8 cellular contexts compared by ENCODE assay signal in genomic region chr16:85569615-85570212, GRCh38. TPM values are rescaled to one million over a fixed set of nuclear protein-coding genes. Genes with fewer than 3 reads are reported as not detected.
DNase-seq lines count a peak whose midpoint lies in the region; ATAC-seq, FAIRE-seq and TF ChIP-seq lines count a peak whose summit lies in the region.

No MANE protein-coding gene starts in this region.

- peak; percentile 65 for ATAC-seq in GM21576 (IDR thresholded peaks at IDR 0.05; ENCODE audit: unreplicated experiment)

- no peaks in the 10 kb centered on the region for H3K36me3 ChIP-seq in endocrine pancreas (ENCODE audit: control insufficient read depth, insufficient read depth, low read length)

- no peaks in the 10 kb centered on the region for H3K4me1 ChIP-seq in endocrine pancreas (ENCODE audit: control insufficient read depth, insufficient read depth, low read length)

- H3K9ac ChIP-seq in endocrine pancreas (ENCODE audit: control insufficient read depth, insufficient read depth, low read length): peak overlapping the region; percentile 22

- FAIRE-seq in GM12892 (lab: Jason Lieb, UNC): peak; percentile 91
- no peak for FAIRE-seq in frontal cortex (lab: Jason Lieb, UNC)

- H3K4me3 ChIP-seq in endocrine pancreas (ENCODE audit: control insufficient read depth, insufficient read depth, low read length): no peak overlapping the region

- no peaks in the 10 kb centered on the region for H3K9me3 ChIP-seq in endocrine pancreas (ENCODE audit: control insufficient read depth, low read length)

- TF ChIP-seq POLR2A in GM12892 (IDR thresholded peaks at IDR 0.05; ENCODE audit: low read depth, low read length): peak; percentile 73

- peak; percentile 16; the same call in 1 of the 2 replicates for TF ChIP-seq RAD21 in Ishikawa (IDR thresholded peaks at IDR 0.05; ENCODE audit: low read depth)

- H3K27me3 ChIP-seq in endocrine pancreas (ENCODE audit: control insufficient read depth, insufficient read depth, low read length): no peaks in the 10 kb centered on the region

- TF ChIP-seq EP300 in Ishikawa (IDR thresholded peaks at IDR 0.05; ENCODE audit: borderline replicate concordance): peak; percentile 99

- DNase-seq in GM12892 (ENCODE audit: insufficient read length): peak; percentile 92
- peak; percentile 60 for DNase-seq in SKM-1 (lab: John Stamatoyannopoulos, UW; ENCODE audit: unreplicated experiment)
- DNase-seq in stimulated activated CD8-positive, alpha-beta memory T cell treated with anti-CD3 and anti-CD28 coated beads, Interleukin-2, amount 100 ng/mL, for 48 hours (ENCODE audit: low read depth in 2 of 2): peak; percentile 56 to 61
- DNase-seq in frontal cortex (ENCODE audit: low spot score in 2 of 2): no peak
- no peak for DNase-seq in NCI-H774 (lab: John Stamatoyannopoulos, UW)

TF ChIP-seq in Ishikawa, 13 proteins besides CTCF, POLR2A, EP300 and RAD21:
- TF ChIP-seq CREB1 (IDR thresholded peaks at IDR 0.05; ENCODE audit: low read depth) (0 out of 2 replicates have a peak, but pooled peaks have one; percentile 4), TAF1 (IDR thresholded peaks at IDR 0.05; ENCODE audit: low read depth) (no peak; the same call in 1 of the 2 replicates), MAX (IDR thresholded peaks at IDR 0.05) (peak; percentile 58; the same call in 1 of the 2 replicates), CEBPB (IDR thresholded peaks at IDR 0.05) (peak; percentile 65), YY1 (IDR thresholded peaks at IDR 0.05; ENCODE audit: low read depth) (peak; percentile 63; the same call in 1 of the 2 replicates), EGR1 (IDR thresholded peaks at IDR 0.05) (peak; percentile 73), FOXM1 (IDR thresholded peaks at IDR 0.05; ENCODE audit: borderline replicate concordance, low read depth) (peak; percentile 83), TEAD4 (IDR thresholded peaks at IDR 0.05) (peak; percentile 74), REST (IDR thresholded peaks at IDR 0.05; ENCODE audit: low read depth) (no peak), NFIC (IDR thresholded peaks at IDR 0.05) (peak; percentile 93), ZBTB7A (IDR thresholded peaks at IDR 0.05; ENCODE audit: low read depth) (peak; percentile 93), TCF12 (IDR thresholded peaks at IDR 0.05; ENCODE audit: low read depth) (peak; percentile 99), USF1 (IDR thresholded peaks at IDR 0.05) (peak; percentile 25; the same call in 1 of the 2 replicates)

RNA-seq across cellular contexts. Expression of gene GSE1, which starts 43.4 kb away (rescaled TPM):
- polyA plus RNA-seq in GM12892 (2012; ENCODE audit: missing spikeins): 18.8 TPM
- 13.9 TPM for total RNA-seq in frontal cortex

Comparison
In these comparisons a context has a peak if more than half of its experiments do, and no peak if none do; other contexts are left out.
1. DNase-seq: peak in GM12892 (single experiment), SKM-1 (single experiment) and stimulated activated CD8-positive, alpha-beta memory T cell treated with anti-CD3 and anti-CD28 coated beads, Interleukin-2, amount 100 ng/mL, for 48 hours (2 of 2); none in frontal cortex (0 of 2) and NCI-H774 (single experiment).